10 cellular contexts compared by ENCODE assay signal in genomic region chr11:110362916-110363574, GRCh38.
DNase-seq lines count a peak whose midpoint lies in the region; ATAC-seq, FAIRE-seq and TF ChIP-seq lines count a peak whose summit lies in the region.
"Had no signal": no experiment of that assay in that cellular context is flagged by ENCODE, and none has a peak within 500 bp of the region (broad histone marks: within the 10 kb centered on the region; RNA-seq: fewer than 3 reads in every experiment).

No MANE protein-coding gene starts in this region.

- DNase-seq in natural killer cell treated with Interleukin-12 subunit alpha and Interleukin-12 subunit beta and Interleukin-15 and Interleukin-18, amount 100 ng/mL, for 72 hours (ENCODE audit: low spot score) = no peak
- DNase-seq in natural killer cell (no peak), T-helper 17 cell (no peak), inferior parietal cortex (ENCODE audit: extremely low spot score) (peak; percentile 27), urothelium cell line (ENCODE audit: low spot score) (peak; percentile 32), NCI-H1436 treated with DMSO at 0.1 percent for 48 hours (lab: John Stamatoyannopoulos, UW) (no peak), amniotic stem cell (lab: John Stamatoyannopoulos, UW) (no peak), foreskin melanocyte (no peak)
- DNase-seq: DMS79 had no signal

- H3K36me3 Mint-ChIP-seq in natural killer cell treated with Interleukin-12 subunit alpha and Interleukin-12 subunit beta and Interleukin-15 and Interleukin-18, amount 100 ng/mL, for 72 hours = peaks cover 5% of the 10 kb centered on the region
- H3K36me3 Mint-ChIP-seq in natural killer cell (no peaks in the 10 kb centered on the region), T-helper 17 cell (ENCODE audit: low read depth) (peaks cover 2% of the 10 kb centered on the region)

- peaks cover 8 to 16% of the 10 kb centered on the region in 2 donors for H3K4me1 Mint-ChIP-seq in natural killer cell treated with Interleukin-12 subunit alpha and Interleukin-12 subunit beta and Interleukin-15 and Interleukin-18, amount 100 ng/mL, for 72 hours (ENCODE audit: low read depth in 2 of 2)
- H3K4me1 Mint-ChIP-seq in natural killer cell = no peaks in the 10 kb centered on the region
- H3K4me1 Mint-ChIP-seq in T-helper 17 cell = no peaks in the 10 kb centered on the region

- H3K9me3 ChIP-seq in T-helper 17 cell (ENCODE audit: control insufficient read depth, low read length, poor library complexity, severe bottlenecking) = no peaks in the 10 kb centered on the region

- TF ChIP-seq CTCF in natural killer cell (IDR thresholded peaks at IDR 0.05) = no peak

- ATAC-seq in natural killer cell treated with Interleukin-12 subunit alpha and Interleukin-12 subunit beta and Interleukin-15 and Interleukin-18, amount 100 ng/mL, for 72 hours = no peak
- ATAC-seq in natural killer cell (no peak), T-helper 17 cell (no peak)

- intact Hi-C loops in natural killer cell (cut with micrococcal nuclease) = no loop called here

- peak overlapping the region; percentile 46 for H3K4me3 Mint-ChIP-seq in natural killer cell treated with Interleukin-12 subunit alpha and Interleukin-12 subunit beta and Interleukin-15 and Interleukin-18, amount 100 ng/mL, for 72 hours
- H3K4me3 Mint-ChIP-seq in natural killer cell (no peak overlapping the region), T-helper 17 cell (no peak overlapping the region)
- H3K4me3 Mint-ChIP-seq: stimulated activated naive CD8-positive, alpha-beta T cell treated with anti-CD3 and anti-CD28 coated beads, Interleukin-15, Interleukin-2, amounts not matched to agents 100 ng/mL and 50 ng/mL, for 24 hours had no signal

- FAIRE-seq in urothelium cell line (lab: Jason Lieb, UNC) = no peak

- H3K9me3 Mint-ChIP-seq in natural killer cell treated with Interleukin-12 subunit alpha and Interleukin-12 subunit beta and Interleukin-15 and Interleukin-18, amount 100 ng/mL, for 72 hours = no peaks in the 10 kb centered on the region
- H3K9me3 Mint-ChIP-seq in natural killer cell = no peaks in the 10 kb centered on the region
- H3K9me3 Mint-ChIP-seq: stimulated activated naive CD8-positive, alpha-beta T cell treated with anti-CD3 and anti-CD28 coated beads, Interleukin-15, Interleukin-2, amounts not matched to agents 100 ng/mL and 50 ng/mL, for 24 hours had no signal

- H3K27me3 Mint-ChIP-seq in natural killer cell treated with Interleukin-12 subunit alpha and Interleukin-12 subunit beta and Interleukin-15 and Interleukin-18, amount 100 ng/mL, for 72 hours = peaks cover 0 to 5% of the 10 kb centered on the region in 2 donors
- H3K27me3 Mint-ChIP-seq in natural killer cell (ENCODE audit: low read depth in 2 of 2) (peaks cover 3 to 8% of the 10 kb centered on the region in 2 donors), T-helper 17 cell (no peaks in the 10 kb centered on the region)
- H3K27me3 Mint-ChIP-seq: stimulated activated naive CD8-positive, alpha-beta T cell treated with anti-CD3 and anti-CD28 coated beads, Interleukin-15, Interleukin-2, amounts not matched to agents 100 ng/mL and 50 ng/mL, for 24 hours had no signal

- H3K27ac Mint-ChIP-seq in natural killer cell treated with Interleukin-12 subunit alpha and Interleukin-12 subunit beta and Interleukin-15 and Interleukin-18, amount 100 ng/mL, for 72 hours = peak overlapping the region; percentile 60 to 91
- H3K27ac Mint-ChIP-seq in natural killer cell = no peak overlapping the region
- peak overlapping the region; percentile 60 for H3K27ac Mint-ChIP-seq in T-helper 17 cell
- H3K27ac Mint-ChIP-seq: stimulated activated naive CD8-positive, alpha-beta T cell treated with anti-CD3 and anti-CD28 coated beads, Interleukin-15, Interleukin-2, amounts not matched to agents 100 ng/mL and 50 ng/mL, for 24 hours had no signal

Comparison
In these comparisons a context has a peak if more than half of its experiments do, and no peak if none do; other contexts are left out.
1. H3K27ac Mint-ChIP-seq: peak in natural killer cell treated with Interleukin-12 subunit alpha and Interleukin-12 subunit beta and Interleukin-15 and Interleukin-18, amount 100 ng/mL, for 72 hours (2 of 2) and T-helper 17 cell (single experiment); none in natural killer cell (0 of 2).
2. DNase-seq: peak in inferior parietal cortex (single experiment) and urothelium cell line (single experiment); none in natural killer cell treated with Interleukin-12 subunit alpha and Interleukin-12 subunit beta and Interleukin-15 and Interleukin-18, amount 100 ng/mL, for 72 hours (single experiment), natural killer cell (single experiment), T-helper 17 cell (0 of 3), NCI-H1436 treated with DMSO at 0.1 percent for 48 hours (single experiment), amniotic stem cell (single experiment) and foreskin melanocyte (single experiment).